In the genomic region with DNA sequence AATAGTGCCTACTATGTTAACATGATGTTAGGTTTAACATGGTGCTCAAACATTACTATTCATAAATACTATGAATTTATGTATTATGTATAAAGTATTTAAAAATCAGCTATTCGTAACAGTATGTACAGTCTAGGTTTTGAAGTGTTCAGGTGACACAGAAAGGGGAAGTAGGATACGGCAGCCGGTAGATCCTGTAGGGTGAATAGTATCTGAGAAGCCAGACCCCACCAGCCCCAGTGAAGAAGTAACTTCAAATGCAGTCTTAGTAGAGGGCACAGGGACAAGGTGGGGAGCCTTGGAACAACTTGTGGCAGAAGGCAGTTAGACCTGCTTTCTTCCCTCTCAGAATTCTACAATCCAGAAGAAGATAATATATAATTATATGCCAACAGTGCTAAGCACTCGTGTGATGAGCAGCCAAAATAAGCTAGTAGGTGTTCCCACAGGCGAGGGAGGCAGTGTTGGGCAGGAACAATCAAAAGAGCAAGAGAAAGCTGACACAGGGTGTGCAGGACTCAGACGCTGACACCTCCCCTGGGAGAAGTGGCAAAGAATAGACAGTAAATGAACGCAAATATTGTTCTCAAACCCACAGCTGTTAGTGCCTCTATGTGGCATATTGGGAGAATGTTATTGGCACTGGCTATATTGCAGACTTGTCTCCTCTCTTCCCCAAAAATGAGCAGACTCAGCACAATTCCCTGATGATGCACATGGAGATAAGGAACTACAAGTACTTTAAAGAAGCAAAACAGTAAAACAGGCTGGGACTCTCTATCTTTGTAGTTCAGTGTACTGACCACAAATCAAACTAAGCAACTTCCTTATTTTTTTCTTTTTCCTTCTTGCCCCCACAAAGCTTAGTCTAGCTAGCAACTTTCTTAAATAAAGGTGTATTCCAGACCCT, we compare ENCODE assay signal across 8 cellular contexts. TPM values are rescaled to one million over a fixed set of nuclear protein-coding genes. Genes with fewer than 3 reads are reported as not detected.
DNase-seq lines count a peak whose midpoint lies in the region; FAIRE-seq and TF ChIP-seq lines count a peak whose summit lies in the region.

No MANE protein-coding gene starts in this region.

- H3K9me3 ChIP-seq in smooth muscle cell (replicated peaks; ENCODE audit: low read depth): no peaks in the 10 kb centered on the region

- H3K79me2 ChIP-seq in smooth muscle cell (ENCODE audit: low read depth): peaks cover 44% of the 10 kb centered on the region

- WGBS in smooth muscle cell (ENCODE audit: low lambda C conversion rate): 88% methylated on average over 7 of the region's 7 CpGs

- H3K27me3 Mint-ChIP-seq in activated CD4-positive, alpha-beta T cell treated with anti-CD3 and anti-CD28 coated beads, Interleukin-2, amount 10 ng/mL, durations not matched to agents 24 days and 14 days: no peaks in the 10 kb centered on the region
- H3K27me3 Mint-ChIP-seq in activated CD4-positive, alpha-beta memory T cell treated with anti-CD3 and anti-CD28 coated beads for 36 hours: no peaks in the 10 kb centered on the region
- H3K27me3 Mint-ChIP-seq in nephron (ENCODE audit: low read depth): no peaks in the 10 kb centered on the region

- H4K20me1 ChIP-seq in smooth muscle cell (ENCODE audit: low read depth): no peaks in the 10 kb centered on the region

- peaks cover 21% of the 10 kb centered on the region for H3K36me3 Mint-ChIP-seq in activated CD4-positive, alpha-beta T cell treated with anti-CD3 and anti-CD28 coated beads, Interleukin-2, amount 10 ng/mL, durations not matched to agents 24 days and 14 days (ENCODE audit: low read depth)
- H3K36me3 Mint-ChIP-seq in activated CD4-positive, alpha-beta memory T cell treated with anti-CD3 and anti-CD28 coated beads for 36 hours: peaks cover 22% of the 10 kb centered on the region
- H3K36me3 Mint-ChIP-seq in nephron (ENCODE audit: low read depth): peaks cover 5% of the 10 kb centered on the region

- H3K4me3 Mint-ChIP-seq in activated CD4-positive, alpha-beta T cell treated with anti-CD3 and anti-CD28 coated beads, Interleukin-2, amount 10 ng/mL, durations not matched to agents 24 days and 14 days: peak overlapping the region; percentile 68
- H3K4me3 Mint-ChIP-seq in activated CD4-positive, alpha-beta memory T cell treated with anti-CD3 and anti-CD28 coated beads for 36 hours: peak overlapping the region; percentile 25
- peak overlapping the region in 2 of 3 experiments; percentile 32 to 35 for H3K4me3 Mint-ChIP-seq in nephron

- intact Hi-C loops in activated CD4-positive, alpha-beta T cell treated with anti-CD3 and anti-CD28 coated beads, Interleukin-2, amount 10 ng/mL, durations not matched to agents 24 days and 14 days (cut with micrococcal nuclease): loop anchor here (2.0 to 10.0 kb wide), 2 partner anchors 15 to 89 kb away; no protein-coding TSS in a partner anchor
- intact Hi-C loops in activated CD4-positive, alpha-beta memory T cell treated with anti-CD3 and anti-CD28 coated beads for 36 hours (cut with micrococcal nuclease): loop anchor here (10.0 kb wide), 4 partner anchors 151 to 1221 kb away; partner anchors contain the start of genes NCBP1, TSTD2, ZNF510 and ZNF782

- no peaks in the 10 kb centered on the region for H3K9me3 Mint-ChIP-seq in activated CD4-positive, alpha-beta T cell treated with anti-CD3 and anti-CD28 coated beads, Interleukin-2, amount 10 ng/mL, durations not matched to agents 24 days and 14 days
- H3K9me3 Mint-ChIP-seq in activated CD4-positive, alpha-beta memory T cell treated with anti-CD3 and anti-CD28 coated beads for 36 hours: no peaks in the 10 kb centered on the region
- no peaks in the 10 kb centered on the region for H3K9me3 Mint-ChIP-seq in nephron

- H3K9ac ChIP-seq in smooth muscle cell (ENCODE audit: low read depth): no peak overlapping the region

- no peaks in the 10 kb centered on the region for H3K36me3 ChIP-seq in smooth muscle cell (ENCODE audit: low read depth)

- no peak overlapping the region for H3K4me3 ChIP-seq in smooth muscle cell

- CTCF ChIA-PET in activated CD4-positive, alpha-beta memory T cell treated with anti-CD3 and anti-CD28 coated beads for 36 hours (lab: Charles Lee): interaction anchor here (0.7 to 1.8 kb wide), 3 partner anchors 29 to 253 kb away, joined by 3 to 9 read pairs (median 4); no protein-coding TSS in a partner anchor

- peaks cover 39% of the 10 kb centered on the region for H3K4me1 Mint-ChIP-seq in activated CD4-positive, alpha-beta T cell treated with anti-CD3 and anti-CD28 coated beads, Interleukin-2, amount 10 ng/mL, durations not matched to agents 24 days and 14 days
- H3K4me1 Mint-ChIP-seq in activated CD4-positive, alpha-beta memory T cell treated with anti-CD3 and anti-CD28 coated beads for 36 hours (ENCODE audit: low read depth): peaks cover 39% of the 10 kb centered on the region
- peaks cover 16% of the 10 kb centered on the region for H3K4me1 Mint-ChIP-seq in nephron

- no peak for FAIRE-seq in HTR-8/SVneo (lab: Jason Lieb, UNC)

- H2AFZ ChIP-seq in smooth muscle cell (ENCODE audit: low read depth): no peak overlapping the region

- H3K27ac Mint-ChIP-seq in activated CD4-positive, alpha-beta T cell treated with anti-CD3 and anti-CD28 coated beads, Interleukin-2, amount 10 ng/mL, durations not matched to agents 24 days and 14 days: peak overlapping the region; percentile 71
- peak overlapping the region; percentile 54 for H3K27ac Mint-ChIP-seq in activated CD4-positive, alpha-beta memory T cell treated with anti-CD3 and anti-CD28 coated beads for 36 hours
- no peak overlapping the region for H3K27ac Mint-ChIP-seq in nephron

- no peaks in the 10 kb centered on the region for H3K27me3 ChIP-seq in smooth muscle cell (ENCODE audit: low read depth)

- POLR2A ChIA-PET in activated CD4-positive, alpha-beta memory T cell treated with anti-CD3 and anti-CD28 coated beads for 36 hours (lab: Charles Lee): no interaction called here

- H3F3A ChIP-seq in smooth muscle cell (ENCODE audit: low read depth): no peaks in the 10 kb centered on the region

- peaks cover 6% of the 10 kb centered on the region for H3K4me1 ChIP-seq in smooth muscle cell (ENCODE audit: low read depth)

- peak; percentile 72 for DNase-seq in activated CD4-positive, alpha-beta T cell treated with anti-CD3 and anti-CD28 coated beads, Interleukin-2, amount 10 ng/mL, durations not matched to agents 24 days and 14 days
- DNase-seq in activated CD4-positive, alpha-beta T cell treated with anti-CD3 and anti-CD28 coated beads for 48 hours: no peak
- DNase-seq in LHCN-M2 (ENCODE audit: low read depth): peak; percentile 6
- DNase-seq in activated CD4-positive, alpha-beta memory T cell treated with anti-CD3 and anti-CD28 coated beads for 36 hours: no peak
- no peak for DNase-seq in kidney glomerular epithelial cell (lab: John Stamatoyannopoulos, UW)
- DNase-seq in HTR-8/SVneo (ENCODE audit: insufficient read length, low spot score): no peak
- no peak for DNase-seq in smooth muscle cell (lab: John Stamatoyannopoulos, UW; ENCODE audit: unreplicated experiment)

- TF ChIP-seq CTCF in nephron (IDR thresholded peaks at IDR 0.05; ENCODE audit: unreplicated experiment in 3 of 3) (no peak), smooth muscle cell (IDR thresholded peaks at IDR 0.05; ENCODE audit: borderline replicate concordance, insufficient read depth, poor library complexity, severe bottlenecking) (no peak)

- H3K4me2 ChIP-seq in smooth muscle cell: no peak overlapping the region

- no peak overlapping the region for H3K27ac ChIP-seq in smooth muscle cell (ENCODE audit: low read depth)

RNA-seq across cellular contexts. Expression of gene ZNF367, which starts 4.6 kb away (rescaled TPM):
- total RNA-seq in activated CD4-positive, alpha-beta T cell treated with anti-CD3 and anti-CD28 coated beads, Interleukin-2, amount 10 ng/mL, durations not matched to agents 24 days and 14 days: 21.7 and 22.1 TPM in 2 replicates
- 19.6 and 21.8 TPM in 2 replicates for total RNA-seq in LHCN-M2 (2014; rRNA removed)
- 5.1 TPM for polyA plus RNA-seq in LHCN-M2 (2012)
- total RNA-seq in activated CD4-positive, alpha-beta memory T cell treated with anti-CD3 and anti-CD28 coated beads for 36 hours: 10 to 100 TPM; 29.0 to 30.1 TPM
- 2.8 and 3.9 TPM in 2 replicates for total RNA-seq in smooth muscle cell
- polyA plus RNA-seq in smooth muscle cell: 1.3 and 3.2 TPM in 2 replicates

RNA-seq across cellular contexts. Expression of gene SLC35D2, which starts 30.1 kb away (rescaled TPM):
- 5.2 and 6.1 TPM in 2 replicates for total RNA-seq in activated CD4-positive, alpha-beta T cell treated with anti-CD3 and anti-CD28 coated beads, Interleukin-2, amount 10 ng/mL, durations not matched to agents 24 days and 14 days
- 9.4 and 16.6 TPM in 2 replicates for total RNA-seq in LHCN-M2 (2014; rRNA removed)
- polyA plus RNA-seq in LHCN-M2 (2012): 14.3 TPM
- total RNA-seq in activated CD4-positive, alpha-beta memory T cell treated with anti-CD3 and anti-CD28 coated beads for 36 hours: 1 to 10 TPM; 8.1 to 8.5 TPM
- total RNA-seq in smooth muscle cell: 15.7 and 25.5 TPM in 2 replicates
- polyA plus RNA-seq in smooth muscle cell: 16.5 and 25.5 TPM in 2 replicates

RNA-seq across cellular contexts. Expression of gene HABP4, which starts 36.4 kb away (rescaled TPM):
- total RNA-seq in activated CD4-positive, alpha-beta T cell treated with anti-CD3 and anti-CD28 coated beads, Interleukin-2, amount 10 ng/mL, durations not matched to agents 24 days and 14 days: 8.8 and 9.1 TPM in 2 replicates
- 14.0 and 14.5 TPM in 2 replicates for total RNA-seq in LHCN-M2 (2014; rRNA removed)
- polyA plus RNA-seq in LHCN-M2 (2012): 26.9 TPM
- 10 to 100 TPM; 17.4 to 19.0 TPM for total RNA-seq in activated CD4-positive, alpha-beta memory T cell treated with anti-CD3 and anti-CD28 coated beads for 36 hours
- total RNA-seq in smooth muscle cell: 12.1 and 13.5 TPM in 2 replicates
- polyA plus RNA-seq in smooth muscle cell: 26.8 and 28.9 TPM in 2 replicates

Comparison
In these comparisons a context has a peak if more than half of its experiments do, and no peak if none do; other contexts are left out.
1. DNase-seq: peak in activated CD4-positive, alpha-beta T cell treated with anti-CD3 and anti-CD28 coated beads, Interleukin-2, amount 10 ng/mL, durations not matched to agents 24 days and 14 days (single experiment) and LHCN-M2 (single experiment); none in activated CD4-positive, alpha-beta T cell treated with anti-CD3 and anti-CD28 coated beads for 48 hours (single experiment), activated CD4-positive, alpha-beta memory T cell treated with anti-CD3 and anti-CD28 coated beads for 36 hours (single experiment), kidney glomerular epithelial cell (single experiment), HTR-8/SVneo (single experiment) and smooth muscle cell (single experiment).
2. H3K27ac Mint-ChIP-seq: peak in activated CD4-positive, alpha-beta T cell treated with anti-CD3 and anti-CD28 coated beads, Interleukin-2, amount 10 ng/mL, durations not matched to agents 24 days and 14 days (single experiment) and activated CD4-positive, alpha-beta memory T cell treated with anti-CD3 and anti-CD28 coated beads for 36 hours (single experiment); none in nephron (0 of 3).
3. Peak in every context shown above with its lines, with median percentiles within 50 percentile points of each other: H3K4me3 Mint-ChIP-seq.